ENCODE assay signal across 8 cellular contexts in genomic region chr2:111898703-111899514, GRCh38. TPM values are rescaled to one million over a fixed set of nuclear protein-coding genes. Genes with fewer than 3 reads are reported as not detected.
DNase-seq lines count a peak whose midpoint lies in the region; ATAC-seq and TF ChIP-seq lines count a peak whose summit lies in the region.

No MANE protein-coding gene starts in this region.

- H3K36me3 ChIP-seq in breast epithelium (no peaks in the 10 kb centered on the region), right lobe of liver (no peaks in the 10 kb centered on the region), subcutaneous abdominal adipose tissue (ENCODE audit: control insufficient read depth in 5 of 5, insufficient read depth in 5 of 5, low read length in 5 of 5) (no peaks in the 10 kb centered on the region)

- intact Hi-C loops in breast epithelium (cut with DNase I; ENCODE audit: low total_unique reads): loop anchor here (1.0 kb wide), 1 partner anchor 149 kb away; no protein-coding TSS in a partner anchor
- intact Hi-C loops in right lobe of liver (cut with DNase I): no loop called here

- H3K27ac ChIP-seq in breast epithelium: peak overlapping the region; percentile 83 to 85
- H3K27ac ChIP-seq in right lobe of liver: peak overlapping the region; percentile 65 to 79 (median 65)
- peak overlapping the region; percentile 37 for H3K27ac ChIP-seq in subcutaneous abdominal adipose tissue (ENCODE audit: low read depth, low read length)

- H3K4me1 ChIP-seq in breast epithelium (no peaks in the 10 kb centered on the region), right lobe of liver (peaks cover 0 to 32% (median 14%) of the 10 kb centered on the region in 4 donors), subcutaneous abdominal adipose tissue (ENCODE audit: control insufficient read depth in 5 of 5, insufficient read depth in 5 of 5, low read length in 5 of 5) (peaks cover 3 to 43% (median 29%) of the 10 kb centered on the region in 5 donors)

- TF ChIP-seq POLR2A in breast epithelium (IDR thresholded peaks at IDR 0.05) (no peak), right lobe of liver (IDR thresholded peaks at IDR 0.05) (no peak)

- H3K9me3 ChIP-seq in breast epithelium (no peaks in the 10 kb centered on the region), right lobe of liver (no peaks in the 10 kb centered on the region), subcutaneous abdominal adipose tissue (ENCODE audit: control insufficient read depth in 5 of 5, low read length in 5 of 5) (no peaks in the 10 kb centered on the region)

- H3K27me3 ChIP-seq in breast epithelium: no peaks in the 10 kb centered on the region
- no peaks in the 10 kb centered on the region for H3K27me3 ChIP-seq in right lobe of liver
- H3K27me3 ChIP-seq in subcutaneous abdominal adipose tissue (ENCODE audit: control insufficient read depth in 5 of 5, insufficient read depth in 4 of 5, low read length in 5 of 5): peaks cover 0 to 5% (median 0%) of the 10 kb centered on the region in 5 donors

- ATAC-seq in right lobe of liver: peak; percentile 14 to 26 (median 22)
- ATAC-seq in HG03097 (IDR thresholded peaks at IDR 0.05; ENCODE audit: low FRiP score, unreplicated experiment): no peak

- WGBS in right lobe of liver (ENCODE audit: insufficient coverage, low coverage, low lambda C conversion rate, missing lambda C conversion rate): 0% methylated on average over 12 of the region's 70 CpGs

- H3K4me3 ChIP-seq in breast epithelium: peak overlapping the region; percentile 73 to 94 (median 93)
- H3K4me3 ChIP-seq in right lobe of liver: peak overlapping the region; percentile 67 to 82 (median 76)
- peak overlapping the region; percentile 40 to 80 (median 76) for H3K4me3 ChIP-seq in subcutaneous abdominal adipose tissue (ENCODE audit: low read depth in 1 of 5, low read length in 5 of 5)

- H3K9ac ChIP-seq in subcutaneous abdominal adipose tissue (ENCODE audit: low read length in 5 of 5): peak overlapping the region in 4 of 5 donors; percentile 16 to 78 (median 74)

- DNase-seq in NCI-H82 (lab: John Stamatoyannopoulos, UW) (peak; percentile 58), NCI-H82 treated with DMSO at 0.1 percent for 48 hours (lab: John Stamatoyannopoulos, UW; ENCODE audit: unreplicated experiment) (no peak), RPMI8226 (peak; percentile 39), breast epithelium (ENCODE audit: low spot score in 2 of 2) (no peak), right lobe of liver (peak in 2 of 3 donors; percentile 53 to 64), NCI-H2171 (lab: John Stamatoyannopoulos, UW) (no peak)

- TF ChIP-seq CTCF in breast epithelium (IDR thresholded peaks at IDR 0.05) (no peak), right lobe of liver (IDR thresholded peaks at IDR 0.05) (no peak)

RNA-seq across cellular contexts. Expression of gene MERTK, which starts 0.5 kb away (rescaled TPM):
- 10 to 100 TPM; 21.0 to 84.3 (median 36.3) TPM for total RNA-seq in breast epithelium
- 10 to 100 TPM; 10.6 to 18.3 (median 13.1) TPM for total RNA-seq in right lobe of liver

RNA-seq across cellular contexts. Expression of gene ANAPC1, which starts 14.9 kb away (rescaled TPM):
- total RNA-seq in breast epithelium: 10 to 100 TPM; 45.0 to 52.8 (median 49.5) TPM
- total RNA-seq in right lobe of liver: 10 to 100 TPM; 14.4 to 40.3 (median 17.7) TPM

Comparison
In these comparisons a context has a peak if more than half of its experiments do, and no peak if none do; other contexts are left out.
1. DNase-seq: peak in NCI-H82 (single experiment), RPMI8226 (single experiment) and right lobe of liver (2 of 3); none in NCI-H82 treated with DMSO at 0.1 percent for 48 hours (single experiment), breast epithelium (0 of 2) and NCI-H2171 (single experiment).
2. Peak in every context shown above with its lines, with median percentiles within 50 percentile points of each other: H3K27ac ChIP-seq and H3K4me3 ChIP-seq.